Comparison of ENCODE assay signal across 30 cellular contexts in the genomic region with DNA sequence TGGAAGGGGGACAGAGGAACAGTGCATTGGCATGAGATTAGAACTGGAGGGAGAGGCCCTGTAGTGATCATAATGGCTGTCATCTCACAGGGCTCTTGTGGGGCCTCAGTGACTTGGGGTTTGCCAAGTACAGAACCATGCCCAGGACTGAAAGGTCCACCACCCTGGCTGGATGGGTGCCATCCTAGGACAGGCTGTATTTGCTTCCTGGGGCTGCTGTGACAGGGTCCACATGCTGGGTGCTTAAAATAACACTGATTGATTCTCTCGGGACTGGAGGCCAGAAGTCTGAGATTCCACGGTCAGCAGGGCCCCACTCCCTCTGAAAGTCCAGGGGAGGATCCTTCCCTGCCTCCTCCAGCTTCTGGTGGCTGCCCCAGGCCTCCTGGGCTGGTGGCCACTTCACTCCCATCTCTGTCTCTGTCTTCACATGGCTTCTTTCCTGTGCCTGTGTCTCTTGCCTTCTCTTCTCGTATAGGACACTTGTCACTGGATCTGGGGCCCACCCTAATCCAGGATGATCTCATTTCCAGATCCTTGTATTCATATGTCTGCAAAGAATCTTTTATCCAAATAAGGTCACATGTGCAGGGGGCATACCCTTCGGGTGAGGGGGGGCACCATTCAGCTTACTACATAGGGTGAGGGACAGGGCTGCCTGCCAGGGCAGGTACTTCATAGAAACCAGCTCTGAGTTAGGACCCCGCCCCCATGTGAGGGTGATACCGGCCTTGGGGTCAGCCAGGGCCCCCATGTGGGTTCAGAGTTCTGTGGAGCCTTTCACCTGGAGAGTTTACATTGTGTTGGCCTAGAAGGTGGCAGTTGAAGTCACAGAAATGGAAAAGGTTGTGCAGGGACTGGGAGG. TPM values are rescaled to one million over a fixed set of nuclear protein-coding genes. Genes with fewer than 3 reads are reported as not detected.
DNase-seq lines count a peak whose midpoint lies in the region; ATAC-seq, FAIRE-seq and TF ChIP-seq lines count a peak whose summit lies in the region.
"Had no signal": no experiment of that assay in that cellular context is flagged by ENCODE, and none has a peak within 500 bp of the region (broad histone marks: within the 10 kb centered on the region; RNA-seq: fewer than 3 reads in every experiment).

No MANE protein-coding gene starts in this region.

- no peak for TF ChIP-seq CTCF in HepG2 (CRISPR knock-in tag; IDR thresholded peaks at IDR 0.05)
- no peak for TF ChIP-seq CTCF in right lobe of liver (IDR thresholded peaks at IDR 0.05)
- no peak for TF ChIP-seq CTCF in brain (conservative IDR thresholded peaks at IDR 0.05)
- no peak for TF ChIP-seq CTCF in nephron (IDR thresholded peaks at IDR 0.05; ENCODE audit: unreplicated experiment in 3 of 3)
- no peak for TF ChIP-seq CTCF in upper lobe of right lung (IDR thresholded peaks at IDR 0.05)

- no peak for TF ChIP-seq POLR2A in HepG2 (IDR thresholded peaks at IDR 0.05; ENCODE audit: insufficient read depth in 1 of 2, low read depth in 2 of 2, low read length in 2 of 2)
- no peak for TF ChIP-seq POLR2A in right lobe of liver (IDR thresholded peaks at IDR 0.05)

- 13% methylated on average over 4 of the region's 6 CpGs for WGBS in HepG2 (ENCODE audit: low lambda C conversion rate)
- 48% methylated on average over 5 of the region's 6 CpGs for WGBS in right lobe of liver (ENCODE audit: insufficient coverage, low coverage, low lambda C conversion rate, missing lambda C conversion rate)

- no TSS peak for BruUV-seq in HepG2 (replicated peaks; lab: Mats Ljungman, UMichigan)

- no peak overlapping the region for H3K4me3 Mint-ChIP-seq in brain
- H3K4me3 Mint-ChIP-seq in nephron = no peak overlapping the region
- H3K4me3 Mint-ChIP-seq: activated T-helper 1 cell treated with anti-CD3 and anti-CD28 coated beads, Interleukin-12 subunit alpha, Interleukin-12 subunit beta, Interleukin-2, Interleukin-4 antibody, amounts not matched to agents 30 ng/mL and 10 ng/mL and 1 ng/mL, durations not matched to agents 14 hours and 24 hours and 36 hours; T-helper 17 cell had no signal

- TF ChIP-seq EP300 in HepG2 (IDR thresholded peaks at IDR 0.05; ENCODE audit: low read depth in 2 of 2, low read length in 2 of 2) = no peak
- TF ChIP-seq EP300 in HepG2 (CRISPR knock-in tag; IDR thresholded peaks at IDR 0.05; ENCODE audit: borderline replicate concordance) = no peak

- H3K79me2 ChIP-seq in HepG2 (ENCODE audit: insufficient read depth, low read length) = no peaks in the 10 kb centered on the region

- peak overlapping the region; percentile 27 for H3K27ac ChIP-seq in HepG2 (ENCODE audit: extremely low read length, insufficient read depth, low read length)
- no peak overlapping the region for H3K27ac ChIP-seq in right lobe of liver
- no peak overlapping the region for H3K27ac ChIP-seq in upper lobe of right lung
- H3K27ac ChIP-seq: epithelial cell of prostate, HL-60, stomach, tibial artery had no signal

- H3K27me3 ChIP-seq in HepG2 (ENCODE audit: control insufficient read depth in 1 of 2, insufficient read depth in 2 of 2, low read length in 2 of 2) (no peaks in the 10 kb centered on the region), right lobe of liver (no peaks in the 10 kb centered on the region), upper lobe of right lung (no peaks in the 10 kb centered on the region)
- H3K27me3 ChIP-seq: BE2C, stomach, tibial artery had no signal

- H4K20me1 ChIP-seq in HepG2 (ENCODE audit: insufficient read depth, low read length) = peaks cover 4% of the 10 kb centered on the region; the same call in 1 of the 2 replicates

- H3K4me1 ChIP-seq in HepG2 (ENCODE audit: insufficient read depth, low read length) (peaks cover 33% of the 10 kb centered on the region), right lobe of liver (no peaks in the 10 kb centered on the region), upper lobe of right lung (peaks cover 9% of the 10 kb centered on the region)
- H3K4me1 ChIP-seq: BE2C had no signal

- H3K27me3 Mint-ChIP-seq in brain = peaks cover 3% of the 10 kb centered on the region
- H3K27me3 Mint-ChIP-seq in nephron (ENCODE audit: low read depth) = no peaks in the 10 kb centered on the region
- H3K27me3 Mint-ChIP-seq: T-helper 17 cell had no signal

- H3K4me1 Mint-ChIP-seq in brain = peaks cover 42% of the 10 kb centered on the region
- H3K4me1 Mint-ChIP-seq in nephron = peaks cover 26% of the 10 kb centered on the region

- peak overlapping the region; percentile 25; the same call in 1 of the 2 replicates for H3K9ac ChIP-seq in HepG2 (ENCODE audit: insufficient read depth, low read depth, low read length)

- no peak for FAIRE-seq in HepG2 (lab: Jason Lieb, UNC)
- FAIRE-seq: TTC549 had no signal

- POLR2A ChIA-PET in HepG2 (lab: Yijun Ruan, JAX) = no interaction called here

- peak overlapping the region; percentile 46 for H3K4me2 ChIP-seq in HepG2 (ENCODE audit: low read depth, low read length)

- DNase-seq in HepG2 (ENCODE audit: low spot score) (peak; percentile 25), right lobe of liver (no peak), upper lobe of right lung (peak; percentile 51), occipital lobe (lab: John Stamatoyannopoulos, UW) (no peak)
- DNase-seq in stimulated activated naive CD4-positive, alpha-beta T cell treated with Interleukin-2 at 50 U/mL for 16 hours (lab: John Stamatoyannopoulos, UW) = no peak
- DNase-seq in activated CD8-positive, alpha-beta memory T cell treated with anti-CD3 and anti-CD28 coated beads, Interleukin-2, amount 50 U/mL, for 4 hours = no peak
- DNase-seq: ACHN; activated CD4-positive, alpha-beta T cell treated with anti-CD3 and anti-CD28 coated beads, Interleukin-2, amount 50 U/mL, for 48 hours; amygdala; BE2C; DMS 273 treated with DMSO at 0.1 percent for 48 hours; Kasumi-1; NCI-H1417 treated with DMSO at 0.1 percent for 48 hours; NCI-H2081; NCI-H2227 treated with DMSO at 0.1 percent for 48 hours; NCI-H526; Right ventricle myocardium superior; stimulated activated CD4-positive, alpha-beta T cell treated with anti-CD3 and anti-CD28 coated beads, Interleukin-1b, Interleukin-23, amount 100 ng/mL, for 48 hours; stomach had no signal

- intact Hi-C loops in HepG2 (cut with micrococcal nuclease; ENCODE audit: unreplicated experiment) = loop anchor here (5.0 kb wide), 1 partner anchor 123 kb away; no protein-coding TSS in a partner anchor
- intact Hi-C loops in right lobe of liver (cut with DNase I) = loop anchor here (5.0 to 10.0 kb wide), 3 partner anchors 43 to 765 kb away; no protein-coding TSS in a partner anchor
- intact Hi-C loops in upper lobe of right lung (cut with DNase I) = no loop called here

- H3K9me3 ChIP-seq in HepG2 (ENCODE audit: low read length) = no peaks in the 10 kb centered on the region
- no peaks in the 10 kb centered on the region for H3K9me3 ChIP-seq in right lobe of liver
- no peaks in the 10 kb centered on the region for H3K9me3 ChIP-seq in upper lobe of right lung
- H3K9me3 ChIP-seq: BE2C, stomach, tibial artery had no signal

- H3K36me3 ChIP-seq in HepG2 (replicated peaks in 1 of 2; ENCODE audit: control insufficient read depth in 1 of 2, insufficient read depth in 2 of 2, low read length in 2 of 2) (no peaks in the 10 kb centered on the region), right lobe of liver (no peaks in the 10 kb centered on the region), upper lobe of right lung (no peaks in the 10 kb centered on the region)
- H3K36me3 ChIP-seq: BE2C, stomach, tibial artery had no signal

- TF ChIP-seq RAD21 in HepG2 (CRISPR knock-in tag; IDR thresholded peaks at IDR 0.05) = no peak

- H3K36me3 Mint-ChIP-seq in brain = peaks cover 31% of the 10 kb centered on the region
- peaks cover 20% of the 10 kb centered on the region for H3K36me3 Mint-ChIP-seq in nephron (ENCODE audit: low read depth)
- H3K36me3 Mint-ChIP-seq: activated naive CD4-positive, alpha-beta T cell treated with anti-CD3 and anti-CD28 coated beads, Interleukin-2, amount 50 U/mL, for 72 hours had no signal

- H3K4me3 ChIP-seq in HepG2 (replicated peaks in 1 of 3; ENCODE audit: insufficient read depth in 1 of 3, low read depth in 2 of 3, low read length in 3 of 3) = no peak overlapping the region
- no peak overlapping the region for H3K4me3 ChIP-seq in right lobe of liver
- no peak overlapping the region for H3K4me3 ChIP-seq in upper lobe of right lung
- H3K4me3 ChIP-seq: stomach, tibial artery had no signal

- no peak overlapping the region for H2AFZ ChIP-seq in HepG2 (ENCODE audit: low read length)

- H3K9me3 Mint-ChIP-seq in brain = peaks cover 0 to 9% (median 4%) of the 10 kb centered on the region in 5 experiments
- H3K9me3 Mint-ChIP-seq in nephron = peaks cover 2% of the 10 kb centered on the region
- H3K9me3 Mint-ChIP-seq: activated naive CD4-positive, alpha-beta T cell treated with anti-CD3 and anti-CD28 coated beads, Interleukin-2, amount 50 U/mL, for 72 hours; activated T-helper 1 cell treated with anti-CD3 and anti-CD28 coated beads, Interleukin-12 subunit alpha, Interleukin-12 subunit beta, Interleukin-2, Interleukin-4 antibody, amounts not matched to agents 30 ng/mL and 10 ng/mL and 1 ng/mL, durations not matched to agents 14 hours and 24 hours and 36 hours had no signal

- in situ Hi-C loops in HepG2 (cut with HindIII; ENCODE audit: extremely low pct_ligation_motif_present, low pct_unique_long_range_greater_than_20kb) = no loop called here

- H3K27ac Mint-ChIP-seq in brain = peak overlapping the region in 3 of 5 experiments; percentile 20 to 91 (median 66)
- peak overlapping the region; percentile 2 to 20 (median 7) for H3K27ac Mint-ChIP-seq in nephron
- H3K27ac Mint-ChIP-seq: activated T-helper 1 cell treated with anti-CD3 and anti-CD28 coated beads, Interleukin-12 subunit alpha, Interleukin-12 subunit beta, Interleukin-2, Interleukin-4 antibody, amounts not matched to agents 30 ng/mL and 10 ng/mL and 1 ng/mL, durations not matched to agents 14 hours and 24 hours and 36 hours; T-helper 17 cell had no signal

- ATAC-seq in HepG2 (peak; percentile 16), right lobe of liver (no peak), upper lobe of right lung (no peak)
- ATAC-seq: activated CD4-positive, CD25-positive, alpha-beta regulatory T cell treated with anti-CD3 and anti-CD28 coated beads, Interleukin-2, amount 50 U/mL, for 24 hours; activated naive CD4-positive, alpha-beta T cell treated with anti-CD3 and anti-CD28 coated beads, Interleukin-2, amount 50 U/mL, for 72 hours; SK-N-SH treated with all-trans-retinoic acid at 6 μM for 48 hours; T-helper 17 cell had no signal

- CTCF ChIA-PET in HepG2 (lab: Yijun Ruan, JAX; ENCODE audit: low intra/inter-chr PET ratio, low total read pairs) = no interaction called here

RNA-seq across cellular contexts. Expression of a gene that starts 52.6 kb away (rescaled TPM):
- total RNA-seq in HepG2 (2016; rRNA removed; fragmentation: Illumina TruSeq; extraction: Trizol) (130 and 131 TPM in 2 replicates), right lobe of liver (10 to 100 TPM; 69.8 to 81.2 (median 77.7) TPM), upper lobe of right lung (160 TPM), occipital lobe (342 TPM)
- total RNA-seq in HepG2 (2016; cell fraction: cytosol; rRNA removed; fragmentation: Illumina TruSeq; extraction: Trizol; ENCODE audit: low read depth) = 17.2 and 17.3 TPM in 2 replicates
- total RNA-seq in HepG2 (2016; cell fraction: insoluble cytoplasmic fraction; rRNA removed; fragmentation: Illumina TruSeq; extraction: Trizol) = 119 and 130 TPM in 2 replicates
- 54.1 and 54.4 TPM in 2 replicates for total RNA-seq in HepG2 (2016; cell fraction: membrane; rRNA removed; fragmentation: Illumina TruSeq; extraction: Trizol)
- total RNA-seq in HepG2 (2016; cell fraction: nucleus; rRNA removed; fragmentation: Illumina TruSeq; extraction: Trizol) = 79.5 and 96.3 TPM in 2 replicates
- polyA plus RNA-seq in HepG2 (2011; rRNA removed) (98.0 and 124 TPM in 2 replicates), brain (ENCODE audit: insufficient read depth, low read depth, low replicate concordance) (199 TPM)
- polyA plus RNA-seq in HepG2 (2011; cell fraction: cytosol; rRNA removed) = 56.8 and 60.3 TPM in 2 replicates
- polyA plus RNA-seq in HepG2 (2011; cell fraction: nucleus; rRNA removed) = 126 and 139 TPM in 2 replicates
- 65.0 and 69.3 TPM in 2 replicates for polyA plus RNA-seq in HepG2 (2012)
- polyA plus RNA-seq in HepG2 (2016; cell fraction: cytosol; fragmentation: Illumina TruSeq; extraction: Trizol; ENCODE audit: low read depth) = 4.2 and 4.5 TPM in 2 replicates
- 65.3 and 91.2 TPM in 2 replicates for polyA plus RNA-seq in HepG2 (2016; cell fraction: insoluble cytoplasmic fraction; fragmentation: Illumina TruSeq; extraction: Trizol; ENCODE audit: low read depth)
- polyA plus RNA-seq in HepG2 (2016; cell fraction: membrane; fragmentation: Illumina TruSeq; extraction: Trizol; ENCODE audit: low read depth) = 18.3 and 19.5 TPM in 2 replicates
- 101 and 103 TPM in 2 replicates for polyA plus RNA-seq in HepG2 (2016; cell fraction: nucleus; fragmentation: Illumina TruSeq; extraction: Trizol; ENCODE audit: insufficient read depth, low read depth)
- polyA minus RNA-seq in HepG2 (2011; rRNA and poly(A)+ RNA removed; ENCODE audit: low replicate concordance) = 337 and 421 TPM in 2 replicates
- 104 and 120 TPM in 2 replicates for polyA minus RNA-seq in HepG2 (2011; cell fraction: cytosol; rRNA and poly(A)+ RNA removed)
- 71.7 and 94.2 TPM in 2 replicates for polyA minus RNA-seq in HepG2 (2011; cell fraction: nucleus; rRNA and poly(A)+ RNA removed)

Comparison
In these comparisons a context has a peak if more than half of its experiments do, and no peak if none do; other contexts are left out.
1. DNase-seq: peak in HepG2 (single experiment) and upper lobe of right lung (single experiment); none in right lobe of liver (0 of 3), occipital lobe (single experiment), stimulated activated naive CD4-positive, alpha-beta T cell treated with Interleukin-2 at 50 U/mL for 16 hours (single experiment) and activated CD8-positive, alpha-beta memory T cell treated with anti-CD3 and anti-CD28 coated beads, Interleukin-2, amount 50 U/mL, for 4 hours (single experiment).